9 cellular contexts compared by ENCODE assay signal in the genomic region with DNA sequence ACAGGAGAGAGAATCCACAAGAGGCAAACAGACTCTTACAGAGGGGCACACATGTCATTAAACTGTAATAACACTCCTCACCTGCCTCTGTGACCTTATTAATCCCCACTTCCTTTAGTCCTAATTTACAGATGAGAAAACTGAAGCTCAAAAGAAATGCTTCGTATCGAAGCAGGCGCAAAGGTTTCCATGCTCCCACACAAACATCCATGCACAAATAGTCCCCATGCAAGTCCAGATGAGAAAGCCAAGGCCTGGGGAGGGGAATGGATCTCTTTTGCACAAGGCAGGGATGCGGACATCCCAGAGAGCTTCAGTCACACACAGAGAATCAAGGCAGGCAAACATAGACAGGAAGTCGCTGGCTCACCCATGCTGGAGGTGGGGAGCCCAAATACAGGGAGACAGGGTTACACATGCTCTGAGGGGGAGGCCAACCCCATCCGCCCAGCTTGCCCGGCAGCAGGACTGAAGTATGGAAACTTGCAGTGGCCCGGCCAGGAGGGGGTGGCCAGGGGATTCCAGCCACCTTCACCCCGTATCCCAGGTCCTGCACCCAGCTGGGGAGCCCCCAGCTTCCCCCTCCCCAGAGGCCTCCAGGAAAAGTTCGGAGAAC. TPM values are rescaled to one million over a fixed set of nuclear protein-coding genes. Genes with fewer than 3 reads are reported as not detected.
DNase-seq lines count a peak whose midpoint lies in the region; ATAC-seq and TF ChIP-seq lines count a peak whose summit lies in the region.
"Had no signal": no experiment of that assay in that cellular context is flagged by ENCODE, and none has a peak within 500 bp of the region (broad histone marks: within the 10 kb centered on the region; RNA-seq: fewer than 3 reads in every experiment).

No MANE protein-coding gene starts in this region.

- H3K36me3 Mint-ChIP-seq in activated naive CD4-positive, alpha-beta T cell treated with anti-CD3 and anti-CD28 coated beads, Interleukin-2, amount 50 U/mL, for 24 hours, result peaks cover 4% of the 10 kb centered on the region
- H3K36me3 Mint-ChIP-seq in activated T-helper 1 cell treated with anti-CD3 and anti-CD28 coated beads, Interleukin-12 subunit alpha, Interleukin-12 subunit beta, Interleukin-2, Interleukin-4 antibody, amounts not matched to agents 30 ng/mL and 10 ng/mL and 1 ng/mL, durations not matched to agents 14 hours and 24 hours and 36 hours (ENCODE audit: low read depth), result peaks cover 4% of the 10 kb centered on the region

- peak overlapping the region; percentile 38 for H3K4me3 ChIP-seq in upper lobe of right lung

- no peaks in the 10 kb centered on the region for H3K9me3 ChIP-seq in upper lobe of right lung

- TF ChIP-seq CTCF in upper lobe of right lung (IDR thresholded peaks at IDR 0.05), result no peak

- intact Hi-C loops in activated T-helper 1 cell treated with anti-CD3 and anti-CD28 coated beads, Interleukin-12 subunit alpha, Interleukin-12 subunit beta, Interleukin-2, Interleukin-4 antibody, amounts not matched to agents 30 ng/mL and 10 ng/mL and 1 ng/mL, durations not matched to agents 14 hours and 24 hours and 36 hours (cut with micrococcal nuclease), result no loop called here
- intact Hi-C loops in upper lobe of right lung (cut with DNase I), result no loop called here

- peaks cover 36% of the 10 kb centered on the region for H3K4me1 Mint-ChIP-seq in activated naive CD4-positive, alpha-beta T cell treated with anti-CD3 and anti-CD28 coated beads, Interleukin-2, amount 50 U/mL, for 24 hours
- peaks cover 22% of the 10 kb centered on the region for H3K4me1 Mint-ChIP-seq in activated T-helper 1 cell treated with anti-CD3 and anti-CD28 coated beads, Interleukin-12 subunit alpha, Interleukin-12 subunit beta, Interleukin-2, Interleukin-4 antibody, amounts not matched to agents 30 ng/mL and 10 ng/mL and 1 ng/mL, durations not matched to agents 14 hours and 24 hours and 36 hours (ENCODE audit: low read depth)

- no peaks in the 10 kb centered on the region for H3K36me3 ChIP-seq in upper lobe of right lung

- no peak for DNase-seq in activated naive CD4-positive, alpha-beta T cell treated with anti-CD3 and anti-CD28 coated beads, Interleukin-2, amount 50 U/mL, for 16 hours
- DNase-seq in activated T-helper 1 cell treated with anti-CD3 and anti-CD28 coated beads, Interleukin-12 subunit alpha, Interleukin-12 subunit beta, Interleukin-2, Interleukin-4 antibody, amounts not matched to agents 30 ng/mL and 10 ng/mL and 1 ng/mL, durations not matched to agents 14 hours and 24 hours and 36 hours (ENCODE audit: low spot score), result no peak
- DNase-seq in iPS-NIHi11 (ENCODE audit: low spot score), result peak; percentile 32
- DNase-seq in upper lobe of right lung, result no peak
- DNase-seq in NK-92 (lab: John Stamatoyannopoulos, UW; ENCODE audit: unreplicated experiment), result no peak
- no peak for DNase-seq in NOMO-1 treated with dmso at 0.1 percent for 144 hours (lab: John Stamatoyannopoulos, UW; ENCODE audit: unreplicated experiment)
- DNase-seq: effector CD4-positive, alpha-beta T cell had no signal

- H3K27me3 Mint-ChIP-seq in activated naive CD4-positive, alpha-beta T cell treated with anti-CD3 and anti-CD28 coated beads, Interleukin-2, amount 50 U/mL, for 24 hours, result peaks cover 37% of the 10 kb centered on the region
- H3K27me3 Mint-ChIP-seq in activated T-helper 1 cell treated with anti-CD3 and anti-CD28 coated beads, Interleukin-12 subunit alpha, Interleukin-12 subunit beta, Interleukin-2, Interleukin-4 antibody, amounts not matched to agents 30 ng/mL and 10 ng/mL and 1 ng/mL, durations not matched to agents 14 hours and 24 hours and 36 hours (ENCODE audit: insufficient read depth), result peaks cover 65% of the 10 kb centered on the region

- H3K4me3 Mint-ChIP-seq in activated naive CD4-positive, alpha-beta T cell treated with anti-CD3 and anti-CD28 coated beads, Interleukin-2, amount 50 U/mL, for 24 hours, result peak overlapping the region; percentile 72
- peak overlapping the region; percentile 70 for H3K4me3 Mint-ChIP-seq in activated T-helper 1 cell treated with anti-CD3 and anti-CD28 coated beads, Interleukin-12 subunit alpha, Interleukin-12 subunit beta, Interleukin-2, Interleukin-4 antibody, amounts not matched to agents 30 ng/mL and 10 ng/mL and 1 ng/mL, durations not matched to agents 14 hours and 24 hours and 36 hours

- H3K27ac Mint-ChIP-seq in activated naive CD4-positive, alpha-beta T cell treated with anti-CD3 and anti-CD28 coated beads, Interleukin-2, amount 50 U/mL, for 24 hours, result no peak overlapping the region
- H3K27ac Mint-ChIP-seq in activated T-helper 1 cell treated with anti-CD3 and anti-CD28 coated beads, Interleukin-12 subunit alpha, Interleukin-12 subunit beta, Interleukin-2, Interleukin-4 antibody, amounts not matched to agents 30 ng/mL and 10 ng/mL and 1 ng/mL, durations not matched to agents 14 hours and 24 hours and 36 hours, result no peak overlapping the region

- ATAC-seq in upper lobe of right lung, result no peak
- no peak for ATAC-seq in HG02970 (IDR thresholded peaks at IDR 0.05; ENCODE audit: low FRiP score, unreplicated experiment)

- no peaks in the 10 kb centered on the region for H3K9me3 Mint-ChIP-seq in activated naive CD4-positive, alpha-beta T cell treated with anti-CD3 and anti-CD28 coated beads, Interleukin-2, amount 50 U/mL, for 24 hours
- H3K9me3 Mint-ChIP-seq in activated T-helper 1 cell treated with anti-CD3 and anti-CD28 coated beads, Interleukin-12 subunit alpha, Interleukin-12 subunit beta, Interleukin-2, Interleukin-4 antibody, amounts not matched to agents 30 ng/mL and 10 ng/mL and 1 ng/mL, durations not matched to agents 14 hours and 24 hours and 36 hours, result no peaks in the 10 kb centered on the region

- no peak overlapping the region for H3K27ac ChIP-seq in upper lobe of right lung

- H3K27me3 ChIP-seq in upper lobe of right lung, result peaks cover 75% of the 10 kb centered on the region

- H3K4me1 ChIP-seq in upper lobe of right lung, result peaks cover 20% of the 10 kb centered on the region

RNA-seq across cellular contexts. Expression of a gene that starts 0.5 kb away (rescaled TPM):
- total RNA-seq in activated T-helper 1 cell treated with anti-CD3 and anti-CD28 coated beads, Interleukin-12 subunit alpha, Interleukin-12 subunit beta, Interleukin-2, Interleukin-4 antibody, amounts not matched to agents 30 ng/mL and 10 ng/mL and 1 ng/mL, durations not matched to agents 14 hours and 24 hours and 36 hours, result not detected in 2 replicates
- total RNA-seq in upper lobe of right lung, result 2.1 TPM

RNA-seq across cellular contexts. Expression of a gene that starts 13.6 kb away (rescaled TPM):
- 81.6 and 94.2 TPM in 2 replicates for total RNA-seq in activated T-helper 1 cell treated with anti-CD3 and anti-CD28 coated beads, Interleukin-12 subunit alpha, Interleukin-12 subunit beta, Interleukin-2, Interleukin-4 antibody, amounts not matched to agents 30 ng/mL and 10 ng/mL and 1 ng/mL, durations not matched to agents 14 hours and 24 hours and 36 hours
- total RNA-seq in upper lobe of right lung, result 69.1 TPM

RNA-seq across cellular contexts. Expression of a gene that starts 26.9 kb away (rescaled TPM):
- total RNA-seq in activated T-helper 1 cell treated with anti-CD3 and anti-CD28 coated beads, Interleukin-12 subunit alpha, Interleukin-12 subunit beta, Interleukin-2, Interleukin-4 antibody, amounts not matched to agents 30 ng/mL and 10 ng/mL and 1 ng/mL, durations not matched to agents 14 hours and 24 hours and 36 hours, result 37.3 and 40.7 TPM in 2 replicates
- 21.0 TPM for total RNA-seq in upper lobe of right lung

RNA-seq across cellular contexts. Expression of a gene that starts 49.0 kb away (rescaled TPM):
- total RNA-seq in activated T-helper 1 cell treated with anti-CD3 and anti-CD28 coated beads, Interleukin-12 subunit alpha, Interleukin-12 subunit beta, Interleukin-2, Interleukin-4 antibody, amounts not matched to agents 30 ng/mL and 10 ng/mL and 1 ng/mL, durations not matched to agents 14 hours and 24 hours and 36 hours, result 91.1 and 91.8 TPM in 2 replicates
- 19.6 TPM for total RNA-seq in upper lobe of right lung

RNA-seq across cellular contexts. Expression of a gene that starts 52.0 kb away (rescaled TPM):
- total RNA-seq in activated T-helper 1 cell treated with anti-CD3 and anti-CD28 coated beads, Interleukin-12 subunit alpha, Interleukin-12 subunit beta, Interleukin-2, Interleukin-4 antibody, amounts not matched to agents 30 ng/mL and 10 ng/mL and 1 ng/mL, durations not matched to agents 14 hours and 24 hours and 36 hours, result 40.1 and 42.1 TPM in 2 replicates
- total RNA-seq in upper lobe of right lung, result 10.5 TPM
